11 cellular contexts compared by ENCODE assay signal in genomic region chr2:212451786-212452200, GRCh38.
A peak's percentile ranks its signal among the peaks of the same experiment; 100 is the strongest.
DNase-seq lines count a peak whose midpoint lies in the region; ATAC-seq and TF ChIP-seq lines count a peak whose summit lies in the region.
"Had no signal": no experiment of that assay in that cellular context is flagged by ENCODE, and none has a peak within 500 bp of the region (broad histone marks: within the 10 kb centered on the region; RNA-seq: fewer than 3 reads in every experiment).

No MANE protein-coding gene starts in this region.

- H3K4me1 ChIP-seq in mesendoderm (ENCODE audit: control insufficient read depth, low read depth, low read length): no peaks in the 10 kb centered on the region

- H2BK120ac ChIP-seq in mesendoderm (ENCODE audit: low read depth, low read length): no peak overlapping the region

- ATAC-seq in left lobe of liver: no peak
- ATAC-seq in GM19395 (IDR thresholded peaks at IDR 0.05; ENCODE audit: unreplicated experiment): no peak

- H3K27me3 ChIP-seq in mesendoderm (ENCODE audit: insufficient read depth, low read length, poor library complexity): no peaks in the 10 kb centered on the region

- H3K9me3 Mint-ChIP-seq in chondrocyte (ENCODE audit: low read depth): no peaks in the 10 kb centered on the region
- H3K9me3 Mint-ChIP-seq: activated T-helper 1 cell treated with anti-CD3 and anti-CD28 coated beads, Interleukin-12 subunit alpha, Interleukin-12 subunit beta, Interleukin-2, Interleukin-4 antibody, amounts not matched to agents 30 ng/mL and 10 ng/mL and 1 ng/mL, durations not matched to agents 14 hours and 24 hours and 36 hours; CD4-positive, CD25-positive, alpha-beta regulatory T cell had no signal

- no peak overlapping the region for H4K8ac ChIP-seq in mesendoderm (ENCODE audit: low read depth, low read length)

- no peaks in the 10 kb centered on the region for H3K36me3 Mint-ChIP-seq in chondrocyte (ENCODE audit: low read depth)
- H3K36me3 Mint-ChIP-seq: CD4-positive, CD25-positive, alpha-beta regulatory T cell had no signal

- peak overlapping the region; percentile 38 for H3K27ac Mint-ChIP-seq in chondrocyte (ENCODE audit: unreplicated experiment)
- H3K27ac Mint-ChIP-seq: activated T-helper 1 cell treated with anti-CD3 and anti-CD28 coated beads, Interleukin-12 subunit alpha, Interleukin-12 subunit beta, Interleukin-2, Interleukin-4 antibody, amounts not matched to agents 30 ng/mL and 10 ng/mL and 1 ng/mL, durations not matched to agents 14 hours and 24 hours and 36 hours; CD4-positive, CD25-positive, alpha-beta regulatory T cell had no signal

- H3K18ac ChIP-seq in mesendoderm (ENCODE audit: low read length): no peak overlapping the region

- no peak overlapping the region for H2BK15ac ChIP-seq in mesendoderm (replicated peaks; ENCODE audit: low read depth)

- no peak overlapping the region for H3K4ac ChIP-seq in mesendoderm (ENCODE audit: low read depth, low read length)

- no peak overlapping the region for H3K27ac ChIP-seq in mesendoderm (ENCODE audit: low read depth, low read length)

- CTCF ChIA-PET in GM10248 (lab: Yijun Ruan, JAX): no interaction called here

- no peaks in the 10 kb centered on the region for H3K79me1 ChIP-seq in mesendoderm (ENCODE audit: low read length)

- H3K4me3 ChIP-seq in AG09309 (ENCODE audit: control insufficient read depth, low read depth, low read length): no peak overlapping the region
- no peak overlapping the region for H3K4me3 ChIP-seq in mesendoderm (ENCODE audit: low read length)

- POLR2A ChIA-PET in GM10248 (lab: Yijun Ruan, JAX): no interaction called here

- H3K4me1 Mint-ChIP-seq in chondrocyte (ENCODE audit: low read depth): peaks cover 31% of the 10 kb centered on the region
- H3K4me1 Mint-ChIP-seq: CD4-positive, CD25-positive, alpha-beta regulatory T cell had no signal

- DNase-seq in AG09309 (ENCODE audit: low read depth) (peak; percentile 37), HuH-7 (ENCODE audit: low spot score) (peak; percentile 36), chondrocyte (ENCODE audit: low spot score) (no peak), mesendoderm (peak; percentile 70), NCI-H2171 treated with DMSO at 0.1 percent for 48 hours (lab: John Stamatoyannopoulos, UW) (no peak), GM10248 (ENCODE audit: extremely low spot score) (no peak), left lobe of liver (ENCODE audit: low spot score) (no peak)
- DNase-seq: CD4-positive, CD25-positive, alpha-beta regulatory T cell; T-helper 9 cell had no signal

- no peak overlapping the region for H4K5ac ChIP-seq in mesendoderm (ENCODE audit: low read length)

- no peak overlapping the region for H3K56ac ChIP-seq in mesendoderm (ENCODE audit: low read length)

- no CpG with 5 or more reads among the region's 1 CpG for WGBS in mesendoderm (ENCODE audit: extremely low coverage, insufficient coverage, low lambda C conversion rate)

- no peak overlapping the region for H2BK5ac ChIP-seq in mesendoderm (ENCODE audit: low read length)

- H3K27me3 Mint-ChIP-seq in chondrocyte (ENCODE audit: low read depth): no peaks in the 10 kb centered on the region
- H3K27me3 Mint-ChIP-seq: CD4-positive, CD25-positive, alpha-beta regulatory T cell had no signal

- no peaks in the 10 kb centered on the region for H3K36me3 ChIP-seq in mesendoderm (ENCODE audit: control insufficient read depth, insufficient read depth, low read length)

- no peak overlapping the region for H3K4me2 ChIP-seq in mesendoderm (ENCODE audit: low read length)

- H3K9ac ChIP-seq in mesendoderm (ENCODE audit: low read length): no peak overlapping the region

- no peak overlapping the region for H2AK5ac ChIP-seq in mesendoderm (ENCODE audit: low read length)

- peak overlapping the region; percentile 0 for H3K4me3 Mint-ChIP-seq in chondrocyte (ENCODE audit: unreplicated experiment)
- H3K4me3 Mint-ChIP-seq: activated T-helper 1 cell treated with anti-CD3 and anti-CD28 coated beads, Interleukin-12 subunit alpha, Interleukin-12 subunit beta, Interleukin-2, Interleukin-4 antibody, amounts not matched to agents 30 ng/mL and 10 ng/mL and 1 ng/mL, durations not matched to agents 14 hours and 24 hours and 36 hours; CD4-positive, CD25-positive, alpha-beta regulatory T cell had no signal

- TF ChIP-seq CTCF in AG09309 (IDR thresholded peaks at IDR 0.05; ENCODE audit: control insufficient read depth, insufficient read depth, low read depth, low read length, missing control alignments): no peak
- no peak for TF ChIP-seq CTCF in chondrocyte (IDR thresholded peaks at IDR 0.05)
- no peak for TF ChIP-seq CTCF in GM10248 (IDR thresholded peaks at IDR 0.05; ENCODE audit: control extremely low read depth, extremely low read depth, low read depth, missing control alignments)

- H3K23ac ChIP-seq in mesendoderm (ENCODE audit: low read length): no peak overlapping the region

- no peaks in the 10 kb centered on the region for H3K79me2 ChIP-seq in mesendoderm (ENCODE audit: control insufficient read depth, insufficient read depth, low read length)

Comparison
In these comparisons a context has a peak if more than half of its experiments do, and no peak if none do; other contexts are left out.
1. DNase-seq: peak in AG09309 (single experiment), HuH-7 (single experiment) and mesendoderm (single experiment); none in chondrocyte (single experiment), NCI-H2171 treated with DMSO at 0.1 percent for 48 hours (single experiment), GM10248 (single experiment) and left lobe of liver (single experiment).